In the genomic region with DNA sequence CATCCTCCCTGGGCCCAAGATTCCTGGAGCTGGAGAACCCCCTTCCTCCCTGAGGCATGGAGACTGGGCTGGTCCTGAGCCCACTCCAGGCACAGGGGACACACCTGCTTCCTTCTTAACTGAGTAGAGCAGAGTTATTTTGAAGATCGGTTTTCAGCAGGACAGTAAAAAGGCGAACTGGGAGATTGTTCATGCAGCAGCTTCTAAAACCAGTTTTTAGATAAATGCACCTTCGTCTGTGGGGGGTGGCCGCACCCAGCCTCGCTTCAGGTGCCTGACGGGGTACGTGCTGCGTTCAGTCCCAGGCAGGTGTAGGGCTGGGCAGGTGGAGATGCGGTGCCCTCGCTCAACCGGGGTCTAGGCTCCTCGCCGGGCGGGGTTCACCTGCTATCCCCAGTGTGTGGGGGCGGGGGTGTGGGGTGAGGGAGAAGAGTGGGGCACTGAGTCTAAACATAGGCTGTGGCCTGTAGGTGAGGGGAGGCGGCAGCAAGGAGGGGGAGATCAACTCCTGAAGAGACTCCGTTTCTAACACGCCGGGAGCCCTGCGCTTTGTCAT, we compare ENCODE assay signal across 29 cellular contexts.
"Had no signal": no experiment of that assay in that cellular context is flagged by ENCODE, and none has a peak within 500 bp of the region (broad histone marks: within the 10 kb centered on the region; RNA-seq: fewer than 3 reads in every experiment).

No MANE protein-coding gene starts in this region.

- H3K4me3 Mint-ChIP-seq: activated B cell treated with CpG ODN at 0.5 μM for 24 hours; activated CD8-positive, alpha-beta T cell treated with anti-CD3 and anti-CD28 coated beads for 36 hours; activated naive CD4-positive, alpha-beta T cell treated with anti-CD3 and anti-CD28 coated beads for 36 hours; activated naive CD4-positive, alpha-beta T cell treated with anti-CD3 and anti-CD28 coated beads, Interleukin-2, amount 50 U/mL, for 24 hours; activated naive CD8-positive, alpha-beta T cell treated with anti-CD3 and anti-CD28 coated beads for 36 hours; activated naive CD8-positive, alpha-beta T cell treated with anti-CD3 and anti-CD28 coated beads, Interleukin-2, amount 50 U/mL, for 24 hours; activated T-cell treated with anti-CD3 and anti-CD28 coated beads, Interleukin-2, amount 50 U/mL, for 4 hours; activated T-helper 17 cell treated with anti-CD3 and anti-CD28 coated beads, Interleukin-2, amount 50 U/mL, for 72 hours; endodermal cell; T-helper 2 cell treated with Interferon-gamma antibody and Interleukin-4, amounts not matched to agents 5 μg/mL and 100 μg/mL, for 36 hours had no signal

- H3K27me3 ChIP-seq: adrenal gland, body of pancreas, hepatocyte had no signal

- H3K36me3 Mint-ChIP-seq: activated naive CD4-positive, alpha-beta T cell treated with anti-CD3 and anti-CD28 coated beads, Interleukin-2, amount 50 U/mL, for 24 hours; activated naive CD8-positive, alpha-beta T cell treated with anti-CD3 and anti-CD28 coated beads for 36 hours had no signal

- H3K27ac ChIP-seq: adrenal gland, body of pancreas, dorsolateral prefrontal cortex, hepatocyte, WERI-Rb-1 had no signal

- H3K9me3 Mint-ChIP-seq: activated B cell treated with CpG ODN at 0.5 μM for 24 hours; activated CD8-positive, alpha-beta T cell treated with anti-CD3 and anti-CD28 coated beads for 36 hours; activated naive CD4-positive, alpha-beta T cell treated with anti-CD3 and anti-CD28 coated beads for 36 hours; activated naive CD4-positive, alpha-beta T cell treated with anti-CD3 and anti-CD28 coated beads, Interleukin-2, amount 50 U/mL, for 24 hours; activated naive CD8-positive, alpha-beta T cell treated with anti-CD3 and anti-CD28 coated beads for 36 hours; activated naive CD8-positive, alpha-beta T cell treated with anti-CD3 and anti-CD28 coated beads, Interleukin-2, amount 50 U/mL, for 24 hours; activated T-cell treated with anti-CD3 and anti-CD28 coated beads, Interleukin-2, amount 50 U/mL, for 4 hours; activated T-helper 17 cell treated with anti-CD3 and anti-CD28 coated beads, Interleukin-2, amount 50 U/mL, for 72 hours; endodermal cell; T-helper 2 cell treated with Interferon-gamma antibody and Interleukin-4, amounts not matched to agents 5 μg/mL and 100 μg/mL, for 36 hours had no signal

- H3K4me1 ChIP-seq: adrenal gland, body of pancreas had no signal

- H3K27ac Mint-ChIP-seq: activated B cell treated with CpG ODN at 0.5 μM for 24 hours; activated CD8-positive, alpha-beta T cell treated with anti-CD3 and anti-CD28 coated beads for 36 hours; activated naive CD4-positive, alpha-beta T cell treated with anti-CD3 and anti-CD28 coated beads for 36 hours; activated naive CD4-positive, alpha-beta T cell treated with anti-CD3 and anti-CD28 coated beads, Interleukin-2, amount 50 U/mL, for 24 hours; activated naive CD8-positive, alpha-beta T cell treated with anti-CD3 and anti-CD28 coated beads for 36 hours; activated naive CD8-positive, alpha-beta T cell treated with anti-CD3 and anti-CD28 coated beads, Interleukin-2, amount 50 U/mL, for 24 hours; activated T-helper 17 cell treated with anti-CD3 and anti-CD28 coated beads, Interleukin-2, amount 50 U/mL, for 72 hours; endodermal cell; T-helper 2 cell treated with Interferon-gamma antibody and Interleukin-4, amounts not matched to agents 5 μg/mL and 100 μg/mL, for 36 hours had no signal

- DNase-seq: activated B cell treated with CpG ODN at 0.5 μM for 24 hours; activated CD4-positive, alpha-beta T cell treated with anti-CD3 and anti-CD28 coated beads for 48 hours; activated CD4-positive, alpha-beta T cell treated with anti-CD3 and anti-CD28 coated beads, Interleukin-2, amount 50 U/mL, for 1 hour; activated CD4-positive, alpha-beta T cell treated with anti-CD3 and anti-CD28 coated beads, Interleukin-2, amount 50 U/mL, for 48 hours; activated CD8-positive, alpha-beta memory T cell treated with anti-CD3 and anti-CD28 coated beads for 24 hours; activated CD8-positive, alpha-beta T cell treated with anti-CD3 and anti-CD28 coated beads for 36 hours; activated effector memory CD4-positive, alpha-beta T cell treated with anti-CD3 and anti-CD28 coated beads, Interleukin-2, amount 50 U/mL, for 16 hours; activated naive CD4-positive, alpha-beta T cell treated with anti-CD3 and anti-CD28 coated beads for 36 hours; activated naive CD8-positive, alpha-beta T cell treated with anti-CD3 and anti-CD28 coated beads for 36 hours; activated naive CD8-positive, alpha-beta T cell treated with anti-CD3 and anti-CD28 coated beads, Interleukin-2, amount 50 U/mL, for 24 hours; activated T-cell treated with anti-CD3 and anti-CD28 coated beads, Interleukin-2, amount 50 U/mL, for 4 hours; adrenal gland; amygdala; aorta; body of pancreas; caudate nucleus; dorsolateral prefrontal cortex; effector memory CD4-positive, alpha-beta T cell; endodermal cell; foreskin fibroblast; T1000; WERI-Rb-1 had no signal

- H2AFZ ChIP-seq: hepatocyte had no signal

- H3K27me3 Mint-ChIP-seq: activated CD8-positive, alpha-beta T cell treated with anti-CD3 and anti-CD28 coated beads for 36 hours; activated naive CD4-positive, alpha-beta T cell treated with anti-CD3 and anti-CD28 coated beads, Interleukin-2, amount 50 U/mL, for 24 hours; activated naive CD8-positive, alpha-beta T cell treated with anti-CD3 and anti-CD28 coated beads for 36 hours had no signal

- FAIRE-seq: colon, frontal cortex had no signal

- ATAC-seq: activated CD4-positive, CD25-positive, alpha-beta regulatory T cell treated with anti-CD3 and anti-CD28 coated beads, Interleukin-2, amount 50 U/mL, for 24 hours; activated CD8-positive, alpha-beta T cell treated with anti-CD3 and anti-CD28 coated beads for 36 hours; activated naive CD8-positive, alpha-beta T cell treated with anti-CD3 and anti-CD28 coated beads, Interleukin-2, amount 50 U/mL, for 24 hours; activated T-cell treated with anti-CD3 and anti-CD28 coated beads, Interleukin-2, amount 50 U/mL, for 4 hours; activated T-helper 17 cell treated with anti-CD3 and anti-CD28 coated beads, Interleukin-2, amount 50 U/mL, for 72 hours; body of pancreas had no signal

- H3K4me3 ChIP-seq: adrenal gland, body of pancreas, dorsolateral prefrontal cortex, hepatocyte had no signal

- H3K4me2 ChIP-seq: hepatocyte had no signal

- H3K79me2 ChIP-seq: hepatocyte had no signal

- H3K4me1 Mint-ChIP-seq: activated B cell treated with CpG ODN at 0.5 μM for 24 hours; activated naive CD4-positive, alpha-beta T cell treated with anti-CD3 and anti-CD28 coated beads, Interleukin-2, amount 50 U/mL, for 24 hours; activated naive CD8-positive, alpha-beta T cell treated with anti-CD3 and anti-CD28 coated beads for 36 hours; activated naive CD8-positive, alpha-beta T cell treated with anti-CD3 and anti-CD28 coated beads, Interleukin-2, amount 50 U/mL, for 24 hours; activated T-helper 17 cell treated with anti-CD3 and anti-CD28 coated beads, Interleukin-2, amount 50 U/mL, for 72 hours; endodermal cell had no signal

- H3K36me3 ChIP-seq: adrenal gland, WERI-Rb-1 had no signal

- H3K9me3 ChIP-seq: adrenal gland, body of pancreas had no signal
